Comparison of ENCODE assay signal across 2 cellular contexts in genomic region chr2:20049631-20050030, GRCh38.
TF ChIP-seq lines count a peak whose summit lies in the region.

No MANE protein-coding gene starts in this region.

TF ChIP-seq in SK-N-SH, 30 proteins besides CTCF, POLR2A, EP300 and RAD21:
- TF ChIP-seq USF2 (IDR thresholded peaks at IDR 0.05; ENCODE audit: borderline replicate concordance, low read depth, low read length) (no peak), RCOR1 (IDR thresholded peaks at IDR 0.05; ENCODE audit: low read length) (no peak), RXRA (IDR thresholded peaks at IDR 0.05; ENCODE audit: borderline replicate concordance, low read depth) (no peak), GATA2 (CRISPR knock-in tag; IDR thresholded peaks at IDR 0.05) (no peak), SMC3 (IDR thresholded peaks at IDR 0.05; ENCODE audit: low read depth, low read length) (no peak)

TF ChIP-seq in SK-N-SH treated with all-trans-retinoic acid at 6 μM for 48 hours, 23 proteins besides CTCF, POLR2A, EP300 and RAD21 (continued from another document):
- TF ChIP-seq POU6F1 (CRISPR knock-in tag; IDR thresholded peaks at IDR 0.05; ENCODE audit: borderline replicate concordance, low read depth), result no peak
- TF ChIP-seq SNAI2 (CRISPR knock-in tag; IDR thresholded peaks at IDR 0.05), result no peak
- no peak for TF ChIP-seq CSRNP3 (CRISPR knock-in tag; IDR thresholded peaks at IDR 0.05)
- no peak for TF ChIP-seq ARNTL (CRISPR knock-in tag; IDR thresholded peaks at IDR 0.05; ENCODE audit: borderline replicate concordance, low read depth)
- TF ChIP-seq OSR1 (CRISPR knock-in tag; IDR thresholded peaks at IDR 0.05), result no peak
- no peak for TF ChIP-seq PPARA (CRISPR knock-in tag; IDR thresholded peaks at IDR 0.05; ENCODE audit: borderline replicate concordance)
